In genomic region chr21:17053321-17053720, GRCh38 we compare ENCODE assay signal across 14 cellular contexts.
A peak's percentile ranks its signal among the peaks of the same experiment; 100 is the strongest.
DNase-seq lines count a peak whose midpoint lies in the region; TF ChIP-seq lines count a peak whose summit lies in the region.
"Had no signal": no experiment of that assay in that cellular context is flagged by ENCODE, and none has a peak within 500 bp of the region (broad histone marks: within the 10 kb centered on the region; RNA-seq: fewer than 3 reads in every experiment).

No MANE protein-coding gene starts in this region.

- H3K27me3 Mint-ChIP-seq in neural progenitor cell (ENCODE audit: insufficient read depth, low read depth), result no peaks in the 10 kb centered on the region

- no peak for TF ChIP-seq POLR2A in breast epithelium (IDR thresholded peaks at IDR 0.05)

- H3K4me2 ChIP-seq in neural progenitor cell, result no peak overlapping the region
- H3K4me2 ChIP-seq: BLaER1 had no signal

- H3K4me1 ChIP-seq in neural progenitor cell (peaks cover 15% of the 10 kb centered on the region), breast epithelium (no peaks in the 10 kb centered on the region)
- H3K4me1 ChIP-seq: BLaER1 had no signal

- no peak overlapping the region for H3K4me3 Mint-ChIP-seq in neural progenitor cell

- TF ChIP-seq CTCF in neural progenitor cell (IDR thresholded peaks at IDR 0.05) (no peak), coronary artery (IDR thresholded peaks at IDR 0.05) (no peak), breast epithelium (IDR thresholded peaks at IDR 0.05) (no peak)

- no peak overlapping the region for H3K27ac ChIP-seq in neural progenitor cell
- no peak overlapping the region for H3K27ac ChIP-seq in coronary artery
- H3K27ac ChIP-seq in breast epithelium, result no peak overlapping the region
- H3K27ac ChIP-seq: 22Rv1, BLaER1, HL-60 had no signal

- no peaks in the 10 kb centered on the region for H3F3A ChIP-seq in neural progenitor cell (ENCODE audit: low read depth)

- H3K36me3 Mint-ChIP-seq in neural progenitor cell, result no peaks in the 10 kb centered on the region

- H3K36me3 ChIP-seq in neural progenitor cell, result no peaks in the 10 kb centered on the region
- H3K36me3 ChIP-seq in breast epithelium, result no peaks in the 10 kb centered on the region
- H3K36me3 ChIP-seq: BLaER1 had no signal

- intact Hi-C loops in breast epithelium (cut with DNase I; ENCODE audit: low total_unique reads), result no loop called here

- H3K9me3 ChIP-seq in neural progenitor cell (ENCODE audit: low read depth), result no peaks in the 10 kb centered on the region
- H3K9me3 ChIP-seq in breast epithelium, result no peaks in the 10 kb centered on the region

- no peaks in the 10 kb centered on the region for H4K20me1 ChIP-seq in neural progenitor cell (ENCODE audit: low read depth)
- H4K20me1 ChIP-seq: BLaER1 had no signal

- H3K4me1 Mint-ChIP-seq in neural progenitor cell, result peaks cover 39% of the 10 kb centered on the region

- no peak overlapping the region for H3K4me3 ChIP-seq in neural progenitor cell
- no peak overlapping the region for H3K4me3 ChIP-seq in coronary artery
- no peak overlapping the region for H3K4me3 ChIP-seq in breast epithelium
- H3K4me3 ChIP-seq: BLaER1 had no signal

- H2AFZ ChIP-seq in neural progenitor cell (replicated peaks), result no peak overlapping the region

- no peaks in the 10 kb centered on the region for H3K79me2 ChIP-seq in neural progenitor cell (ENCODE audit: low read depth)

- DNase-seq in DMS53 (lab: John Stamatoyannopoulos, UW) (peak; percentile 5), DMS53 treated with DMSO at 0.1 percent for 48 hours (lab: John Stamatoyannopoulos, UW; ENCODE audit: unreplicated experiment) (no peak), NCI-H2227 (lab: John Stamatoyannopoulos, UW; ENCODE audit: unreplicated experiment) (peak; percentile 24), dermis microvascular lymphatic vessel endothelial cell (ENCODE audit: low read depth in 2 of 2) (peak; percentile 59 to 72), neural progenitor cell (ENCODE audit: low spot score) (no peak), coronary artery (ENCODE audit: low spot score) (no peak), breast epithelium (ENCODE audit: low spot score in 2 of 2) (no peak), mesenteric fat pad (ENCODE audit: low spot score) (no peak)
- DNase-seq: DMS 273 treated with DMSO at 0.1 percent for 48 hours, DMS79 treated with DMSO at 0.1 percent for 48 hours, GDM1 had no signal

- peak overlapping the region; percentile 7 for H3K27ac Mint-ChIP-seq in neural progenitor cell

- peaks cover under 1% of the 10 kb centered on the region for H3K9me3 Mint-ChIP-seq in neural progenitor cell

- H3K27me3 ChIP-seq in neural progenitor cell, result no peaks in the 10 kb centered on the region
- H3K27me3 ChIP-seq in breast epithelium, result no peaks in the 10 kb centered on the region
- H3K27me3 ChIP-seq: BLaER1 had no signal

- no peak overlapping the region for H3K9ac ChIP-seq in neural progenitor cell
- H3K9ac ChIP-seq: BLaER1 had no signal

Comparison
In these comparisons a context has a peak if more than half of its experiments do, and no peak if none do; other contexts are left out.
1. DNase-seq: peak in DMS53 (single experiment), NCI-H2227 (single experiment) and dermis microvascular lymphatic vessel endothelial cell (2 of 2); none in DMS53 treated with DMSO at 0.1 percent for 48 hours (single experiment), neural progenitor cell (single experiment), coronary artery (single experiment), breast epithelium (0 of 2) and mesenteric fat pad (single experiment).